15 cellular contexts compared by ENCODE assay signal in the genomic region with DNA sequence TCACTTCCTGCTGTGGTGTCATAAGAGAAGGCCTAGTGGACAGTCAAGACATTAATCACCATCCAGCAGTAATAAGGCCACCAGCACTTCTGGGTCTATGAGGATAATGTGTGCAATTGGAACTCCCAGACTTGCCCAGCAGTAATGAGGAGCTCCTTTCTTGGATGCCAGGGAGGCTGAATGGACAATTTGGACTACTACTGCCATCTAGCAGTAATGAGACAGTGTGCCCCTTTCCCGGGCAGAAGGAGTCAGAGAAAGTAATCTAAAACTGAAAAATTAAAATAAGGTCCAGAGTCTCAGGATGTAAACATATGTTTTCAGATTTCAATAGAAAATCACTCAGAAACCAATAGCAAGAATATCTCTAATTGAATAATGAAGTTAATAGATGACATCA.
A peak's percentile ranks its signal among the peaks of the same experiment; 100 is the strongest.
DNase-seq lines count a peak whose midpoint lies in the region; ATAC-seq, FAIRE-seq and TF ChIP-seq lines count a peak whose summit lies in the region.
"Had no signal": no experiment of that assay in that cellular context is flagged by ENCODE, and none has a peak within 500 bp of the region (broad histone marks: within the 10 kb centered on the region; RNA-seq: fewer than 3 reads in every experiment).

No MANE protein-coding gene starts in this region.

- no peaks in the 10 kb centered on the region for H3K27me3 ChIP-seq in H1 (replicated peaks in 1 of 4; ENCODE audit: control insufficient read depth in 3 of 4, extremely low read depth in 1 of 4, insufficient read depth in 3 of 4, low read length in 3 of 4)
- H3K27me3 ChIP-seq: adrenal gland, upper lobe of right lung had no signal

- H3K14ac ChIP-seq in H1 (ENCODE audit: insufficient read length): no peak overlapping the region

- POLR2A ChIA-PET in H1 (lab: Charles Lee; ENCODE audit: partially characterized antibody): no interaction called here

- H2BK5ac ChIP-seq in H1 (ENCODE audit: low read depth, low read length): peak overlapping the region; percentile 1; the same call in 1 of the 2 replicates

- H2BK15ac ChIP-seq in H1 (ENCODE audit: low read length): no peak overlapping the region

- H3K23ac ChIP-seq in H1 (ENCODE audit: insufficient read length): no peak overlapping the region

- H3K36me3 ChIP-seq in H1 (ENCODE audit: control insufficient read depth in 2 of 4, insufficient read depth in 4 of 4, low read length in 3 of 4): no peaks in the 10 kb centered on the region
- H3K36me3 ChIP-seq: adrenal gland, upper lobe of right lung had no signal

- no peak overlapping the region for H3K27ac ChIP-seq in H1 (ENCODE audit: low read depth, low read length)
- H3K27ac ChIP-seq: adrenal gland, upper lobe of right lung had no signal

- H3K4me2 ChIP-seq in H1 (ENCODE audit: insufficient read depth in 1 of 2, low read depth in 2 of 2, low read length in 2 of 2): no peak overlapping the region

- no peak overlapping the region for H4K8ac ChIP-seq in H1 (ENCODE audit: extremely low read depth, insufficient read depth, low read length)

- no peak overlapping the region for H3K18ac ChIP-seq in H1 (ENCODE audit: extremely low read depth, low read length)

- H4K91ac ChIP-seq in H1 (replicated peaks; ENCODE audit: insufficient read length, low read length): no peak overlapping the region

- H3K23me2 ChIP-seq in H1 (ENCODE audit: low read depth, low read length): no peaks in the 10 kb centered on the region

- H3K4ac ChIP-seq in H1 (replicated peaks; ENCODE audit: insufficient read length, low read depth, low read length): no peak overlapping the region

- no peak overlapping the region for H2BK12ac ChIP-seq in H1 (ENCODE audit: low read depth, low read length)

- no peak overlapping the region for H3K9ac ChIP-seq in H1 (replicated peaks in 1 of 4; ENCODE audit: extremely low read depth in 1 of 4, low read depth in 3 of 4, low read length in 3 of 4)

- no peak overlapping the region for H2AK5ac ChIP-seq in H1 (ENCODE audit: low read depth, low read length)

- no peak for TF ChIP-seq EP300 in H1 (IDR thresholded peaks at IDR 0.05; ENCODE audit: borderline replicate concordance in 1 of 2, low read depth in 2 of 2, low read length in 2 of 2)

- DNase-seq in NCI-H82 (lab: John Stamatoyannopoulos, UW): peak; percentile 32
- DNase-seq in NCI-H82 treated with DMSO at 0.1 percent for 48 hours (lab: John Stamatoyannopoulos, UW; ENCODE audit: unreplicated experiment): no peak
- peak; percentile 11 for DNase-seq in NCI-H446 treated with DMSO at 0.1 percent for 48 hours (lab: John Stamatoyannopoulos, UW)
- no peak for DNase-seq in H1 (ENCODE audit: low read depth in 1 of 2, low spot score in 2 of 2)
- peak; percentile 2 for DNase-seq in stromal cell of bone marrow (ENCODE audit: low read depth)
- no peak for DNase-seq in GM19239 (ENCODE audit: insufficient read length, low spot score)
- DNase-seq in GM19238 (ENCODE audit: insufficient read length, low spot score): no peak
- DNase-seq: activated CD4-positive, CD25-positive, alpha-beta regulatory T cell; adrenal gland; DND-41; NCI-H2171 treated with DMSO at 0.1 percent for 48 hours; Right ventricle myocardium superior; upper lobe of right lung had no signal

- no peaks in the 10 kb centered on the region for H4K20me1 ChIP-seq in H1 (replicated peaks in 1 of 2; ENCODE audit: control insufficient read depth in 1 of 2, insufficient read depth in 2 of 2, low read length in 2 of 2)

- H2BK120ac ChIP-seq in H1 (replicated peaks; ENCODE audit: low read depth, low read length): no peak overlapping the region

- 83% methylated on average over 1 of the region's 1 CpG; no CpG with 5 or more reads in 1 of the 2 experiments for WGBS in H1 (ENCODE audit: extremely low coverage in 1 of 2, insufficient coverage in 1 of 2, insufficient read length in 1 of 2, insufficient replicate concordance in 2 of 2, low coverage in 1 of 2, low lambda C conversion rate in 2 of 2, missing lambda C conversion rate in 1 of 2), 2 experiments

- H4K5ac ChIP-seq in H1 (ENCODE audit: insufficient read length, low read depth, low read length): no peak overlapping the region

- no peak for TF ChIP-seq POLR2A in H1 (IDR thresholded peaks at IDR 0.05; ENCODE audit: control extremely low read depth in 1 of 2, low read depth in 2 of 2, low read length in 2 of 2)

- H3K56ac ChIP-seq in H1 (replicated peaks; ENCODE audit: insufficient read length, low read depth, low read length): no peak overlapping the region

- TF ChIP-seq CTCF in H1 (IDR thresholded peaks at IDR 0.05; ENCODE audit: control extremely low read depth in 1 of 3, insufficient read depth in 1 of 3, low read depth in 1 of 3, low read length in 3 of 3): peak in 2 of 3 experiments; percentile 17 to 20; a peak in 3 of 4 replicates

- no peak overlapping the region for H2AFZ ChIP-seq in H1 (ENCODE audit: low read length)

- peak; percentile 57 to 64 for TF ChIP-seq RAD21 in H1 (IDR thresholded peaks at IDR 0.05 in 1 of 2, conservative IDR thresholded peaks at IDR 0.05 in 1 of 2; ENCODE audit: low read depth in 2 of 2, low read length in 2 of 2)

- FAIRE-seq in H1 (lab: Jason Lieb, UNC): no peak
- no peak for FAIRE-seq in GM19239 (lab: Jason Lieb, UNC)
- FAIRE-seq: K562 had no signal

- H3K9me3 ChIP-seq in H1 (ENCODE audit: insufficient read depth in 2 of 2, low read depth in 1 of 2, low read length in 1 of 2): no peaks in the 10 kb centered on the region
- H3K9me3 ChIP-seq: adrenal gland, upper lobe of right lung had no signal

- no peak overlapping the region for H3K4me3 ChIP-seq in H1 (ENCODE audit: extremely low read depth in 1 of 4, insufficient read depth in 2 of 4, low read depth in 3 of 4, low read length in 4 of 4)
- H3K4me3 ChIP-seq: adrenal gland, K562, upper lobe of right lung had no signal

- no peak for ATAC-seq in GM21526 (IDR thresholded peaks at IDR 0.05; ENCODE audit: low FRiP score, unreplicated experiment)
- ATAC-seq: K562, upper lobe of right lung had no signal

- H3K79me1 ChIP-seq in H1 (ENCODE audit: low read depth, low read length): no peaks in the 10 kb centered on the region

- no peak overlapping the region for H2BK20ac ChIP-seq in H1 (ENCODE audit: low read length)

- no peaks in the 10 kb centered on the region for H3K79me2 ChIP-seq in H1 (ENCODE audit: control insufficient read depth in 1 of 2, insufficient read depth in 2 of 2, low read length in 2 of 2)

- CTCF ChIA-PET in H1 (lab: Charles Lee; ENCODE audit: partially characterized antibody): interaction anchor here (0.6 to 1.5 kb wide), 5 partner anchors 8 to 324 kb away, joined by 3 to 4 read pairs (median 3); no protein-coding TSS in a partner anchor

- H3K4me1 ChIP-seq in H1 (replicated peaks in 1 of 4; ENCODE audit: control insufficient read depth in 3 of 4, insufficient read depth in 4 of 4, low read length in 3 of 4): no peaks in the 10 kb centered on the region
- H3K4me1 ChIP-seq: adrenal gland, upper lobe of right lung had no signal

TF ChIP-seq in H1, 55 proteins besides CTCF, POLR2A, EP300 and RAD21:
- TF ChIP-seq, protein P1, sequence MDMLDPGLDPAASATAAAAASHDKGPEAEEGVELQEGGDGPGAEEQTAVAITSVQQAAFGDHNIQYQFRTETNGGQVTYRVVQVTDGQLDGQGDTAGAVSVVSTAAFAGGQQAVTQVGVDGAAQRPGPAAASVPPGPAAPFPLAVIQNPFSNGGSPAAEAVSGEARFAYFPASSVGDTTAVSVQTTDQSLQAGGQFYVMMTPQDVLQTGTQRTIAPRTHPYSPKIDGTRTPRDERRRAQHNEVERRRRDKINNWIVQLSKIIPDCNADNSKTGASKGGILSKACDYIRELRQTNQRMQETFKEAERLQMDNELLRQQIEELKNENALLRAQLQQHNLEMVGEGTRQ (IDR thresholded peaks at IDR 0.05; ENCODE audit: low read length): no peak
- TF ChIP-seq SP4 (IDR thresholded peaks at IDR 0.05; ENCODE audit: low read length): no peak
- TF ChIP-seq RFX5 (IDR thresholded peaks at IDR 0.05; ENCODE audit: borderline replicate concordance, low read depth, low read length): no peak
- no peak for TF ChIP-seq CEBPB (IDR thresholded peaks at IDR 0.05; ENCODE audit: low read depth, low read length)
- TF ChIP-seq KDM1A (IDR thresholded peaks at IDR 0.05; ENCODE audit: borderline replicate concordance, low read length): no peak

Comparison
In these comparisons a context has a peak if more than half of its experiments do, and no peak if none do; other contexts are left out.
1. DNase-seq: peak in NCI-H82 (single experiment), NCI-H446 treated with DMSO at 0.1 percent for 48 hours (single experiment) and stromal cell of bone marrow (single experiment); none in NCI-H82 treated with DMSO at 0.1 percent for 48 hours (single experiment), H1 (0 of 2), GM19239 (single experiment) and GM19238 (single experiment).